In the genomic region with DNA sequence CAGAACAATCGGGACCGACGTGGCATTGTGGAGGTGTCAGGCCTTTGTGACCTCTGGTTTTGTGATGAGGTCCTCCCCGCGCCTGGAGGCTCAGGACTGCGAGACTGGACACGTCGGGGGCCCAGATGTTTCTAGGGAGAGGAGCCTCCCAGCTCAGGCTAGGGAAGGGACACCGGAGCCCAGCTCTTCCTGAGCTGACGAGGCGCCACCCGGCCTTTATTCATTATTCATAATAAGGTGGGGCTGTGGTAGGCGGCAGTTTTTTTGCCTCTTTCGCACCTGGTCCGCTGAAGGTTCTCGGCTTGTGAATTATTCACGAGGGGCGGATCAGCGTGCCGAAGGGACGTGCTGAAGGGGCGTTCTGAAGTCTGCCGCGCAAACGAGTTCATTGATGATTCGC, we compare ENCODE assay signal across 8 cellular contexts. TPM values are rescaled to one million over a fixed set of nuclear protein-coding genes. Genes with fewer than 3 reads are reported as not detected.
A peak's percentile ranks its signal among the peaks of the same experiment; 100 is the strongest.
DNase-seq lines count a peak whose midpoint lies in the region; ATAC-seq and TF ChIP-seq lines count a peak whose summit lies in the region.

No MANE protein-coding gene starts in this region.

- no peak for ATAC-seq in DND-41 (ENCODE audit: insufficient read depth, low read depth)
- no peak for ATAC-seq in upper lobe of right lung
- ATAC-seq in GM18867 (IDR thresholded peaks at IDR 0.05; ENCODE audit: unreplicated experiment): no peak

- no peaks in the 10 kb centered on the region for H3K9me3 Mint-ChIP-seq in activated CD4-positive, alpha-beta T cell treated with anti-CD3 and anti-CD28 coated beads, Interleukin-2, amount 10 ng/mL, durations not matched to agents 7 days and 5 days
- H3K9me3 Mint-ChIP-seq in neural progenitor cell: no peaks in the 10 kb centered on the region

- H3K9me3 ChIP-seq in DND-41 (ENCODE audit: insufficient read depth, low read length, severe bottlenecking) (no peaks in the 10 kb centered on the region), endocrine pancreas (ENCODE audit: control insufficient read depth, low read length) (no peaks in the 10 kb centered on the region), neural progenitor cell (ENCODE audit: low read depth) (no peaks in the 10 kb centered on the region), upper lobe of right lung (no peaks in the 10 kb centered on the region)

- H3K4me1 ChIP-seq in DND-41 (ENCODE audit: insufficient read depth, low read length) (peaks cover 52% of the 10 kb centered on the region), endocrine pancreas (ENCODE audit: control insufficient read depth, insufficient read depth, low read length) (peaks cover 6% of the 10 kb centered on the region), neural progenitor cell (peaks cover 22% of the 10 kb centered on the region), upper lobe of right lung (peaks cover 11% of the 10 kb centered on the region)

- no peaks in the 10 kb centered on the region for H3K27me3 Mint-ChIP-seq in activated CD4-positive, alpha-beta T cell treated with anti-CD3 and anti-CD28 coated beads, Interleukin-2, amount 10 ng/mL, durations not matched to agents 7 days and 5 days
- H3K27me3 Mint-ChIP-seq in neural progenitor cell (ENCODE audit: insufficient read depth, low read depth): peaks cover 9% of the 10 kb centered on the region

- peaks cover 19% of the 10 kb centered on the region for H3K36me3 Mint-ChIP-seq in activated CD4-positive, alpha-beta T cell treated with anti-CD3 and anti-CD28 coated beads, Interleukin-2, amount 10 ng/mL, durations not matched to agents 7 days and 5 days (ENCODE audit: low read depth)
- H3K36me3 Mint-ChIP-seq in neural progenitor cell: peaks cover 17% of the 10 kb centered on the region

- peaks cover 19% of the 10 kb centered on the region for H3F3A ChIP-seq in neural progenitor cell (ENCODE audit: low read depth)

- H3K36me3 ChIP-seq in DND-41 (ENCODE audit: insufficient read depth, low read length): peaks cover 14% of the 10 kb centered on the region
- no peaks in the 10 kb centered on the region for H3K36me3 ChIP-seq in endocrine pancreas (ENCODE audit: control insufficient read depth, insufficient read depth, low read length)
- H3K36me3 ChIP-seq in neural progenitor cell: no peaks in the 10 kb centered on the region
- no peaks in the 10 kb centered on the region for H3K36me3 ChIP-seq in upper lobe of right lung

- H3K27ac ChIP-seq in DND-41 (ENCODE audit: low read length) (peak overlapping the region; percentile 79), neural progenitor cell (no peak overlapping the region), upper lobe of right lung (no peak overlapping the region)

- peaks cover 39% of the 10 kb centered on the region for H3K4me1 Mint-ChIP-seq in activated CD4-positive, alpha-beta T cell treated with anti-CD3 and anti-CD28 coated beads, Interleukin-2, amount 10 ng/mL, durations not matched to agents 7 days and 5 days
- H3K4me1 Mint-ChIP-seq in neural progenitor cell: peaks cover 35% of the 10 kb centered on the region

- POLR2A ChIA-PET in activated CD4-positive, alpha-beta T cell treated with anti-CD3 and anti-CD28 coated beads, Interleukin-2, amount 10 ng/mL, durations not matched to agents 7 days and 5 days (lab: Charles Lee): no interaction called here

- H3K79me2 ChIP-seq in DND-41 (ENCODE audit: insufficient read depth, low read length): peaks cover 44% of the 10 kb centered on the region
- H3K79me2 ChIP-seq in neural progenitor cell (ENCODE audit: low read depth): peaks cover 27% of the 10 kb centered on the region

- H3K27ac Mint-ChIP-seq in activated CD4-positive, alpha-beta T cell treated with anti-CD3 and anti-CD28 coated beads, Interleukin-2, amount 10 ng/mL, durations not matched to agents 7 days and 5 days: peak overlapping the region; percentile 95
- no peak overlapping the region for H3K27ac Mint-ChIP-seq in neural progenitor cell

- peak; percentile 54 for DNase-seq in DND-41
- DNase-seq in NCI-H146 (lab: John Stamatoyannopoulos, UW): peak; percentile 82
- peak; percentile 59 for DNase-seq in activated CD4-positive, alpha-beta T cell treated with anti-CD3 and anti-CD28 coated beads, Interleukin-2, amount 10 ng/mL, durations not matched to agents 7 days and 5 days
- peak; percentile 58 for DNase-seq in neural progenitor cell (ENCODE audit: low spot score)
- no peak for DNase-seq in upper lobe of right lung
- DNase-seq in amniotic stem cell (lab: John Stamatoyannopoulos, UW): no peak

- intact Hi-C loops in upper lobe of right lung (cut with DNase I): loop anchor here (10.0 kb wide), 2 partner anchors 193 to 333 kb away; no protein-coding TSS in a partner anchor

- CTCF ChIA-PET in activated CD4-positive, alpha-beta T cell treated with anti-CD3 and anti-CD28 coated beads, Interleukin-2, amount 10 ng/mL, durations not matched to agents 7 days and 5 days (lab: Charles Lee): interaction anchor here (1.2 to 2.0 kb wide), 4 partner anchors 26 to 332 kb away, joined by 4 to 9 read pairs (median 6); a partner anchor contains a TSS

- H2AFZ ChIP-seq in DND-41 (ENCODE audit: low read depth, low read length) (peak overlapping the region; percentile 75), neural progenitor cell (replicated peaks) (peak overlapping the region; percentile 57)

- H3K9ac ChIP-seq in DND-41 (ENCODE audit: low read depth, low read length): peak overlapping the region; percentile 74
- peak overlapping the region; percentile 66 for H3K9ac ChIP-seq in endocrine pancreas (ENCODE audit: control insufficient read depth, insufficient read depth, low read length)
- H3K9ac ChIP-seq in neural progenitor cell: no peak overlapping the region

- peak overlapping the region; percentile 80 to 85 for H3K4me3 ChIP-seq in DND-41 (ENCODE audit: low read depth in 1 of 2, low read length in 2 of 2)
- H3K4me3 ChIP-seq in endocrine pancreas (ENCODE audit: control insufficient read depth, insufficient read depth, low read length): peak overlapping the region; percentile 47
- peak overlapping the region; percentile 47 for H3K4me3 ChIP-seq in neural progenitor cell
- H3K4me3 ChIP-seq in upper lobe of right lung: peak overlapping the region; percentile 65

- TF ChIP-seq CTCF in DND-41 (IDR thresholded peaks at IDR 0.05; ENCODE audit: borderline replicate concordance, extremely low read depth, low read length, poor library complexity, severe bottlenecking): no peak
- TF ChIP-seq CTCF in neural progenitor cell (IDR thresholded peaks at IDR 0.05): no peak
- no peak for TF ChIP-seq CTCF in upper lobe of right lung (IDR thresholded peaks at IDR 0.05)

- peaks cover 9% of the 10 kb centered on the region; the same call in 1 of the 2 replicates for H4K20me1 ChIP-seq in DND-41 (ENCODE audit: insufficient read depth, low read length)
- H4K20me1 ChIP-seq in neural progenitor cell (ENCODE audit: low read depth): peaks cover 24% of the 10 kb centered on the region

- H3K27me3 ChIP-seq in DND-41 (ENCODE audit: insufficient read depth, low read length, poor library complexity) (no peaks in the 10 kb centered on the region), endocrine pancreas (ENCODE audit: control insufficient read depth, insufficient read depth, low read length) (no peaks in the 10 kb centered on the region), neural progenitor cell (peaks cover 19% of the 10 kb centered on the region), upper lobe of right lung (no peaks in the 10 kb centered on the region)

- H3K4me2 ChIP-seq in DND-41 (ENCODE audit: insufficient read depth, low read length) (peak overlapping the region; percentile 89), neural progenitor cell (peak overlapping the region; percentile 76)

- H3K4me3 Mint-ChIP-seq in activated CD4-positive, alpha-beta T cell treated with anti-CD3 and anti-CD28 coated beads, Interleukin-2, amount 10 ng/mL, durations not matched to agents 7 days and 5 days: peak overlapping the region; percentile 87
- H3K4me3 Mint-ChIP-seq in neural progenitor cell: peak overlapping the region; percentile 90

RNA-seq across cellular contexts. Expression of a gene that starts 2.3 kb away (rescaled TPM):
- total RNA-seq in activated CD4-positive, alpha-beta T cell treated with anti-CD3 and anti-CD28 coated beads, Interleukin-2, amount 10 ng/mL, durations not matched to agents 7 days and 5 days: 100 to 1,000 TPM; 162 to 177 TPM
- total RNA-seq in neural progenitor cell (ENCODE audit: low replicate concordance): 291 and 537 TPM in 2 replicates
- 161 TPM for total RNA-seq in upper lobe of right lung

RNA-seq across cellular contexts. Expression of a gene that starts 27.1 kb away (rescaled TPM):
- 10 to 100 TPM; 61.6 to 64.2 TPM for total RNA-seq in activated CD4-positive, alpha-beta T cell treated with anti-CD3 and anti-CD28 coated beads, Interleukin-2, amount 10 ng/mL, durations not matched to agents 7 days and 5 days
- total RNA-seq in neural progenitor cell (ENCODE audit: low replicate concordance) (166 and 248 TPM in 2 replicates), upper lobe of right lung (66.4 TPM)

RNA-seq across cellular contexts. Expression of a gene that starts 41.5 kb away (rescaled TPM):
- total RNA-seq in activated CD4-positive, alpha-beta T cell treated with anti-CD3 and anti-CD28 coated beads, Interleukin-2, amount 10 ng/mL, durations not matched to agents 7 days and 5 days: 10 to 100 TPM; 26.0 to 28.2 TPM
- 106 and 158 TPM in 2 replicates for total RNA-seq in neural progenitor cell (ENCODE audit: low replicate concordance)
- total RNA-seq in upper lobe of right lung: 56.0 TPM

RNA-seq across cellular contexts. Expression of a gene that starts 46.3 kb away (rescaled TPM):
- total RNA-seq in activated CD4-positive, alpha-beta T cell treated with anti-CD3 and anti-CD28 coated beads, Interleukin-2, amount 10 ng/mL, durations not matched to agents 7 days and 5 days: 10 to 100 TPM; 59.0 to 59.2 TPM
- total RNA-seq in neural progenitor cell (ENCODE audit: low replicate concordance) (26.5 and 65.9 TPM in 2 replicates), upper lobe of right lung (31.9 TPM)

RNA-seq across cellular contexts. Expression of a gene that starts 46.8 kb away (rescaled TPM):
- 100 to 1,000 TPM; 109 to 111 TPM for total RNA-seq in activated CD4-positive, alpha-beta T cell treated with anti-CD3 and anti-CD28 coated beads, Interleukin-2, amount 10 ng/mL, durations not matched to agents 7 days and 5 days
- total RNA-seq in neural progenitor cell (ENCODE audit: low replicate concordance) (53.1 and 86.1 TPM in 2 replicates), upper lobe of right lung (57.4 TPM)

Comparison
In these comparisons a context has a peak if more than half of its experiments do, and no peak if none do; other contexts are left out.
1. DNase-seq: peak in DND-41 (single experiment), NCI-H146 (single experiment), activated CD4-positive, alpha-beta T cell treated with anti-CD3 and anti-CD28 coated beads, Interleukin-2, amount 10 ng/mL, durations not matched to agents 7 days and 5 days (single experiment) and neural progenitor cell (single experiment); none in upper lobe of right lung (single experiment) and amniotic stem cell (single experiment).
2. Peak in every context shown above with its lines, with median percentiles within 50 percentile points of each other: H3K4me3 ChIP-seq.